ENCODE assay signal across 10 cellular contexts in the genomic region with DNA sequence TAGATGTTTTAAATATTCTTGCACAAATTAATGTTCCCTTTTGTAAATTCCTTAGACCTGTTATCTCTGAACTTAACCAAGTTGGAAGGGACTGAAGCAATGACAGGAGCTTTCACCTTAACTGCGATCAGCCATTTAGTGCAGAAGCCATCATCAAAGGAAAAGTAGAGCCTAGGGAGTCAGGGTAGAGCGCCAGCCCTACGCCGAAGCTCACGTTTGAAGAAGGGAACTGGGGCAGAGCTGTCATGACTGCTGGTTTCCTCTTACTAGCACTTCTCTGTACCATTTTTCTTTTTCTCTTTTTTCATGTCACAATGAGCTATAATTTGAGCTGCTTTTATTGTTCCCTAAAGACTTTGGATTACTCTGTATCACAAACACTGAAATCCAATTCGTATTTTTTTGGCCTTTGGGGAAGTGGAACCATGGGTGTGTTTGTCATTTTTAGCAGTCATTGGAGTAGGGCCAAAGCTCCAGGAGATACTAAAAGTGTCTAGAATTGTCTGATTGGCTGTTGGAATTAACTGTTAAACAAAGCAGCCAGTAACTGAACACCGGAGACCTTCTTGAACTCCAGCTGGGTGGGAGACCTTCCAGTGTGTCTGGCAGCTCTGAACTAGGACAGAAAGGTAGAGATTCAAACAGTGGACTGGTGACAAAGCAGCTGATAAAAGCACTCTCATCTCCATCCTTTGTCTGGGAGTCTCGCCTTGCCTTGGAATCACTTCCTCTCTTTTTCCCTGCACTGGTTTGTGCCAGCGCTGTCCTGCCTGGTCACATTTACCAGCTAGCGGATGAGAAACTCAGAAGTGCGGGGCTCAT. TPM values are rescaled to one million over a fixed set of nuclear protein-coding genes. Genes with fewer than 3 reads are reported as not detected.
DNase-seq lines count a peak whose midpoint lies in the region; ATAC-seq, FAIRE-seq and TF ChIP-seq lines count a peak whose summit lies in the region.
"Had no signal": no experiment of that assay in that cellular context is flagged by ENCODE, and none has a peak within 500 bp of the region (broad histone marks: within the 10 kb centered on the region; RNA-seq: fewer than 3 reads in every experiment).

No MANE protein-coding gene starts in this region.

- no peaks in the 10 kb centered on the region for H4K20me1 ChIP-seq in K562 (replicated peaks; ENCODE audit: control insufficient read depth, insufficient read depth, low read length)

- peak; percentile 54 for DNase-seq in DMS153 (lab: John Stamatoyannopoulos, UW)
- peak; percentile 65 for DNase-seq in NCI-H2029 (lab: John Stamatoyannopoulos, UW)
- no peak for DNase-seq in K562 (ENCODE audit: extremely low read depth in 1 of 4, low spot score in 3 of 4)
- DNase-seq in naive B cell = no peak
- DNase-seq in MG63 = no peak
- no peak for DNase-seq in Ammon's horn (ENCODE audit: low spot score)

- no peaks in the 10 kb centered on the region for H3K9me3 Mint-ChIP-seq in naive B cell

- H3K4me1 ChIP-seq in K562 (replicated peaks in 1 of 2; ENCODE audit: control insufficient read depth in 2 of 2, insufficient read depth in 2 of 2, low read length in 2 of 2) = peaks cover 3 to 4% of the 10 kb centered on the region in 2 experiments; a peak in 3 of 5 replicates

- CTCF ChIA-PET in K562 (lab: Yijun Ruan, JAX; ENCODE audit: low intra/inter-chr PET ratio) = no interaction called here

- no peak overlapping the region for H3K27ac ChIP-seq in K562 (ENCODE audit: extremely low read depth, low read depth, low read length)

- ATAC-seq in K562 = no peak
- ATAC-seq in naive B cell (ENCODE audit: low read depth in 2 of 2) = no peak
- ATAC-seq in GM21723 (IDR thresholded peaks at IDR 0.05; ENCODE audit: unreplicated experiment) = no peak
- ATAC-seq in HG02623 (IDR thresholded peaks at IDR 0.05; ENCODE audit: unreplicated experiment) = no peak

- H3K4me3 Mint-ChIP-seq in naive B cell = peak overlapping the region in 2 of 8 donors; percentile 5 to 40

- H3K4me2 ChIP-seq in K562 (ENCODE audit: insufficient read depth, low read length) = no peak overlapping the region

- no peaks in the 10 kb centered on the region for H3K9me1 ChIP-seq in K562 (ENCODE audit: control insufficient read depth, insufficient read depth, low read length)

- H3K9me3 ChIP-seq in K562 (replicated peaks; ENCODE audit: control insufficient read depth, insufficient read depth, low read depth, low read length) (no peaks in the 10 kb centered on the region), MG63 (no peaks in the 10 kb centered on the region)

- no peak for TF ChIP-seq POLR2A in K562 (conservative IDR thresholded peaks at IDR 0.05)

- WGBS in K562 (ENCODE audit: insufficient coverage, low coverage, missing lambda C conversion rate) = 65% methylated on average over 11 of the region's 11 CpGs

- peaks cover 75% of the 10 kb centered on the region for H3K79me2 ChIP-seq in K562 (ENCODE audit: control insufficient read depth, insufficient read depth, low read length)

- no peak overlapping the region for H3K4me3 ChIP-seq in K562
- H3K4me3 ChIP-seq in MG63 = no peak overlapping the region

- peaks cover 0 to 3% of the 10 kb centered on the region in 2 donors for H3K36me3 Mint-ChIP-seq in naive B cell

- H3K36me3 ChIP-seq in K562 (ENCODE audit: control insufficient read depth, insufficient read depth, low read length) = peaks cover 49% of the 10 kb centered on the region
- peaks cover 22% of the 10 kb centered on the region for H3K36me3 ChIP-seq in MG63

- intact Hi-C loops in K562 (cut with micrococcal nuclease) = no loop called here

- H3K9ac ChIP-seq in K562 (ENCODE audit: insufficient read depth in 1 of 2, low read depth in 2 of 2, low read length in 2 of 2) = no peak overlapping the region

- TSS peak; percentile 1 for BruUV-seq in K562 (replicated peaks; lab: Mats Ljungman, UMichigan)

- no peaks in the 10 kb centered on the region for H3K27me3 Mint-ChIP-seq in naive B cell

- no peak for FAIRE-seq in K562 (lab: Jason Lieb, UNC)
- FAIRE-seq: bronchial epithelial cell, islet of Langerhans had no signal

- POLR2A ChIA-PET in K562 (lab: Yijun Ruan, JAX) = interaction anchor here (0.6 to 3.4 kb wide), 6 partner anchors 9 to 216 kb away, joined by 3 to 28 read pairs (median 4); a partner anchor contains a TSS

- no peak overlapping the region for H2AFZ ChIP-seq in K562 (ENCODE audit: low read depth, low read length)

- TF ChIP-seq CTCF in K562 (IDR thresholded peaks at IDR 0.05 in 2 of 3, conservative IDR thresholded peaks at IDR 0.05 in 1 of 3; ENCODE audit: insufficient read depth in 2 of 3, low read depth in 1 of 3, low read length in 3 of 3) = no peak

- H3K27me3 ChIP-seq in K562 (ENCODE audit: control insufficient read depth in 2 of 2, insufficient read depth in 2 of 2, low read length in 2 of 2) (no peaks in the 10 kb centered on the region), MG63 (no peaks in the 10 kb centered on the region)

- peaks cover 38 to 63% (median 48%) of the 10 kb centered on the region in 3 donors for H3K4me1 Mint-ChIP-seq in naive B cell

- H3K27ac Mint-ChIP-seq in naive B cell = peak overlapping the region in 4 of 6 donors; percentile 27 to 90 (median 66)

- in situ Hi-C loops in K562 (cut with MboI) = no loop called here

- TF ChIP-seq RAD21 in K562 (CRISPR knock-in tag; conservative IDR thresholded peaks at IDR 0.05 in 1 of 2, IDR thresholded peaks at IDR 0.05 in 1 of 2) = no peak

- no peak for TF ChIP-seq EP300 in K562 (IDR thresholded peaks at IDR 0.05; ENCODE audit: low read length)

RNA-seq across cellular contexts. Expression of a gene that starts 9.1 kb away (rescaled TPM):
- total RNA-seq in K562 (2011; cell fraction: chromatin; rRNA removed; ENCODE audit: low replicate concordance) = 43.4 and 69.0 TPM in 2 replicates
- total RNA-seq in K562 (2011; cell fraction: nucleolus; rRNA removed) = 60.1 and 65.2 TPM in 2 replicates
- total RNA-seq in K562 (2011; cell fraction: nucleoplasm; rRNA removed) = 57.9 and 58.3 TPM in 2 replicates
- total RNA-seq in K562 (2014; rRNA removed) (23.4 and 26.4 TPM in 2 replicates), K562 (2014; rRNA removed; fragmentation: Illumina TruSeq; extraction: Trizol) (32.5 and 34.7 TPM in 2 replicates), K562 (2015; rRNA removed; fragmentation: Illumina TruSeq; extraction: Trizol) (45.5 and 50.9 TPM in 2 replicates), K562 (2021) (23.1 and 24.0 TPM in 2 replicates)
- polyA plus RNA-seq in K562 (2011; rRNA removed) (15.2 and 16.7 TPM in 2 replicates), K562 (2014; fragmentation: Illumina TruSeq; extraction: Trizol) (33.3 and 37.1 TPM in 2 replicates), K562 (2014; fragmentation: Nextera tagmentation; extraction: Ambion mirVana) (10 to 100 TPM; 52.6 to 55.6 TPM), K562 (2014; rRNA removed) (29.6 and 32.3 TPM in 2 replicates), naive B cell (ENCODE audit: low read depth in 6 of 6) (10 to 100 TPM; 23.7 to 34.2 (median 30.3) TPM)
- 23.7 and 26.5 TPM in 2 replicates for polyA plus RNA-seq in K562 (2011; cell fraction: cytosol; rRNA removed)
- polyA plus RNA-seq in K562 (2011; cell fraction: nucleus; rRNA removed) = 7.3 and 10.9 TPM in 2 replicates
- 19.2 and 25.8 TPM in 2 replicates for polyA plus RNA-seq in K562 (2012)
- polyA minus RNA-seq in K562 (2011; rRNA and poly(A)+ RNA removed) = 18.5 and 22.0 TPM in 2 replicates
- 15.7 and 18.5 TPM in 2 replicates for polyA minus RNA-seq in K562 (2011; cell fraction: cytosol; rRNA and poly(A)+ RNA removed)
- 16.8 and 24.9 TPM in 2 replicates for polyA minus RNA-seq in K562 (2011; cell fraction: nucleus; rRNA and poly(A)+ RNA removed)
- 17.6 and 27.1 TPM in 2 replicates for total RNA-seq in MG63 (2014; rRNA removed; shearing (Covaris generic); ENCODE audit: low replicate concordance)

RNA-seq across cellular contexts. Expression of a gene that starts 9.4 kb away (rescaled TPM):
- total RNA-seq in K562 (2011; cell fraction: chromatin; rRNA removed; ENCODE audit: low replicate concordance) = 95.6 and 362 TPM in 2 replicates
- 57.4 and 73.7 TPM in 2 replicates for total RNA-seq in K562 (2011; cell fraction: nucleolus; rRNA removed)
- total RNA-seq in K562 (2011; cell fraction: nucleoplasm; rRNA removed) = 121 and 152 TPM in 2 replicates
- 59.3 and 63.6 TPM in 2 replicates for total RNA-seq in K562 (2014; rRNA removed)
- total RNA-seq in K562 (2014; rRNA removed; fragmentation: Illumina TruSeq; extraction: Trizol) = 78.6 and 87.5 TPM in 2 replicates
- total RNA-seq in K562 (2015; rRNA removed; fragmentation: Illumina TruSeq; extraction: Trizol) = 97.0 and 103 TPM in 2 replicates
- 54.5 and 60.0 TPM in 2 replicates for total RNA-seq in K562 (2021)
- polyA plus RNA-seq in K562 (2011; rRNA removed) = 53.2 and 61.1 TPM in 2 replicates
- 8.5 and 16.3 TPM in 2 replicates for polyA plus RNA-seq in K562 (2011; cell fraction: cytosol; rRNA removed)
- polyA plus RNA-seq in K562 (2011; cell fraction: nucleus; rRNA removed) = 44.8 and 56.5 TPM in 2 replicates
- polyA plus RNA-seq in K562 (2012) = 21.3 and 22.8 TPM in 2 replicates
- polyA plus RNA-seq in K562 (2014; fragmentation: Illumina TruSeq; extraction: Trizol) = 38.5 and 45.8 TPM in 2 replicates
- 10 to 100 TPM; 14.2 to 22.5 TPM for polyA plus RNA-seq in K562 (2014; fragmentation: Nextera tagmentation; extraction: Ambion mirVana)
- 50.1 and 53.3 TPM in 2 replicates for polyA plus RNA-seq in K562 (2014; rRNA removed)
- polyA minus RNA-seq in K562 (2011; rRNA and poly(A)+ RNA removed) = 105 and 130 TPM in 2 replicates
- polyA minus RNA-seq in K562 (2011; cell fraction: cytosol; rRNA and poly(A)+ RNA removed) = 26.8 and 38.2 TPM in 2 replicates
- polyA minus RNA-seq in K562 (2011; cell fraction: nucleus; rRNA and poly(A)+ RNA removed) = 78.4 and 135 TPM in 2 replicates
- 10 to 100 TPM; 20.2 to 33.6 (median 28.6) TPM for polyA plus RNA-seq in naive B cell (ENCODE audit: low read depth in 6 of 6)
- total RNA-seq in MG63 (2014; rRNA removed; shearing (Covaris generic); ENCODE audit: low replicate concordance) = 16.0 and 20.7 TPM in 2 replicates

RNA-seq across cellular contexts. Expression of a gene that starts 29.4 kb away (rescaled TPM):
- 10.7 and 13.8 TPM in 2 replicates for total RNA-seq in K562 (2011; cell fraction: chromatin; rRNA removed; ENCODE audit: low replicate concordance)
- total RNA-seq in K562 (2011; cell fraction: nucleolus; rRNA removed) = 6.8 and 7.7 TPM in 2 replicates
- 12.2 and 23.9 TPM in 2 replicates for total RNA-seq in K562 (2011; cell fraction: nucleoplasm; rRNA removed)
- total RNA-seq in K562 (2014; rRNA removed) = 48.8 and 76.0 TPM in 2 replicates
- total RNA-seq in K562 (2014; rRNA removed; fragmentation: Illumina TruSeq; extraction: Trizol) = 74.3 and 75.5 TPM in 2 replicates
- 53.4 and 56.5 TPM in 2 replicates for total RNA-seq in K562 (2015; rRNA removed; fragmentation: Illumina TruSeq; extraction: Trizol)
- total RNA-seq in K562 (2021) = 57.9 and 64.7 TPM in 2 replicates
- polyA plus RNA-seq in K562 (2011; rRNA removed) = 75.3 and 130 TPM in 2 replicates
- 33.0 and 59.0 TPM in 2 replicates for polyA plus RNA-seq in K562 (2011; cell fraction: cytosol; rRNA removed)
- 16.3 and 26.6 TPM in 2 replicates for polyA plus RNA-seq in K562 (2011; cell fraction: nucleus; rRNA removed)
- 37.3 and 64.5 TPM in 2 replicates for polyA plus RNA-seq in K562 (2012)
- 86.2 and 99.9 TPM in 2 replicates for polyA plus RNA-seq in K562 (2014; fragmentation: Illumina TruSeq; extraction: Trizol)
- 10 to 100 TPM; 26.0 to 28.2 TPM for polyA plus RNA-seq in K562 (2014; fragmentation: Nextera tagmentation; extraction: Ambion mirVana)
- 59.2 and 83.0 TPM in 2 replicates for polyA plus RNA-seq in K562 (2014; rRNA removed)
- polyA minus RNA-seq in K562 (2011; rRNA and poly(A)+ RNA removed) = 33.6 and 45.3 TPM in 2 replicates
- polyA minus RNA-seq in K562 (2011; cell fraction: cytosol; rRNA and poly(A)+ RNA removed) = 13.5 and 23.6 TPM in 2 replicates
- polyA minus RNA-seq in K562 (2011; cell fraction: nucleus; rRNA and poly(A)+ RNA removed) = 5.1 and 7.8 TPM in 2 replicates
- polyA plus RNA-seq in naive B cell (ENCODE audit: low read depth in 6 of 6) = 1 to 10 TPM; 2.0 to 6.3 (median 3.8) TPM
- total RNA-seq in MG63 (2014; rRNA removed; shearing (Covaris generic); ENCODE audit: low replicate concordance) = 145 and 192 TPM in 2 replicates

Comparison
In these comparisons a context has a peak if more than half of its experiments do, and no peak if none do; other contexts are left out.
1. DNase-seq: peak in DMS153 (single experiment) and NCI-H2029 (single experiment); none in K562 (0 of 4), naive B cell (single experiment), MG63 (single experiment) and Ammon's horn (single experiment).